ENCODE assay signal across 13 cellular contexts in the genomic region with DNA sequence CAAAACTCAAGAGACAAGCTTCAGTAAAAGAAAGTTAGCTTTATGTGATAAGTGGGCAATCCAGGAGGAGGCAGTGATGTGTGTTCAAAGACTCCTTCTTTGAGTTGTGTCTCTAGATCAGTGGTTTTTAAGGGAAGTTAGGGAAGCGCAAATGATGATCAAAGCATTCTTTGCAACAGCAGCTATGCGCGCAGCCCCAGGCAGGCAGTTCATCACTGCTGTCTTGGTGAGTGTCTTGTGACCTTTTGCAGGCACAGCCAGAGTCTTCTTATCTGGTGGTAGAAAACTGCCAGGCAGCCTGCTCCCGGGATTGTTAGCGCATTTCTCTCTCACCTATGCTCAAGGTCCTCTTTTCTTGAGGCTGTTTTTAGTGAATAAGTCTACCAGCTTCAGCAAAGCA.
"Had no signal": no experiment of that assay in that cellular context is flagged by ENCODE, and none has a peak within 500 bp of the region (broad histone marks: within the 10 kb centered on the region; RNA-seq: fewer than 3 reads in every experiment).

No MANE protein-coding gene starts in this region.

- DNase-seq: activated CD4-positive, alpha-beta memory T cell treated with anti-CD3 and anti-CD28 coated beads, Interleukin-2, amount 10 ng/mL, durations not matched to agents 7 days and 5 days; activated CD4-positive, alpha-beta T cell treated with anti-CD3 and anti-CD28 coated beads for 1 hour; activated gamma-delta T cell; activated T-cell treated with anti-CD3 and anti-CD28 coated beads, Interleukin-2, amount 50 U/mL, for 48 hours; anterior cingulate cortex; effector CD4-positive, alpha-beta T cell; mammary epithelial cell; SJCRH30; stimulated activated CD4-positive, alpha-beta T cell treated with anti-CD3 and anti-CD28 coated beads, Interleukin-4, amount 100 ng/mL, for 24 hours; stimulated activated naive CD8-positive, alpha-beta T cell treated with anti-CD3 and anti-CD28 coated beads, Interleukin-15, amount 100 ng/mL, for 72 hours; T-helper 9 cell had no signal

- H3K4me3 Mint-ChIP-seq: activated CD4-positive, alpha-beta memory T cell treated with anti-CD3 and anti-CD28 coated beads, Interleukin-2, amount 10 ng/mL, durations not matched to agents 7 days and 5 days; activated naive CD8-positive, alpha-beta T cell; nephron; stimulated activated naive CD8-positive, alpha-beta T cell treated with anti-CD3 and anti-CD28 coated beads, Interleukin-15, amount 100 ng/mL, for 72 hours had no signal

- H3K9me3 Mint-ChIP-seq: stimulated activated naive CD8-positive, alpha-beta T cell treated with anti-CD3 and anti-CD28 coated beads, Interleukin-15, amount 100 ng/mL, for 72 hours had no signal

- H3K4me3 ChIP-seq: SJCRH30 had no signal

- H3K36me3 ChIP-seq: SJCRH30 had no signal

- H3K4me1 Mint-ChIP-seq: activated CD4-positive, alpha-beta memory T cell treated with anti-CD3 and anti-CD28 coated beads, Interleukin-2, amount 10 ng/mL, durations not matched to agents 7 days and 5 days had no signal

- H3K27me3 Mint-ChIP-seq: activated CD4-positive, alpha-beta memory T cell treated with anti-CD3 and anti-CD28 coated beads, Interleukin-2, amount 10 ng/mL, durations not matched to agents 7 days and 5 days had no signal

- H3K27me3 ChIP-seq: SJCRH30 had no signal

- H3K27ac Mint-ChIP-seq: activated CD4-positive, alpha-beta memory T cell treated with anti-CD3 and anti-CD28 coated beads, Interleukin-2, amount 10 ng/mL, durations not matched to agents 7 days and 5 days; activated naive CD8-positive, alpha-beta T cell; nephron; stimulated activated naive CD8-positive, alpha-beta T cell treated with anti-CD3 and anti-CD28 coated beads, Interleukin-15, amount 100 ng/mL, for 72 hours had no signal

- H3K36me3 Mint-ChIP-seq: activated naive CD8-positive, alpha-beta T cell had no signal

- ATAC-seq: stimulated activated naive CD8-positive, alpha-beta T cell treated with anti-CD3 and anti-CD28 coated beads, Interleukin-15, amount 100 ng/mL, for 72 hours had no signal

- H3K27ac ChIP-seq: SJCRH30 had no signal
